Comparison of ENCODE assay signal across 8 cellular contexts in the genomic region with DNA sequence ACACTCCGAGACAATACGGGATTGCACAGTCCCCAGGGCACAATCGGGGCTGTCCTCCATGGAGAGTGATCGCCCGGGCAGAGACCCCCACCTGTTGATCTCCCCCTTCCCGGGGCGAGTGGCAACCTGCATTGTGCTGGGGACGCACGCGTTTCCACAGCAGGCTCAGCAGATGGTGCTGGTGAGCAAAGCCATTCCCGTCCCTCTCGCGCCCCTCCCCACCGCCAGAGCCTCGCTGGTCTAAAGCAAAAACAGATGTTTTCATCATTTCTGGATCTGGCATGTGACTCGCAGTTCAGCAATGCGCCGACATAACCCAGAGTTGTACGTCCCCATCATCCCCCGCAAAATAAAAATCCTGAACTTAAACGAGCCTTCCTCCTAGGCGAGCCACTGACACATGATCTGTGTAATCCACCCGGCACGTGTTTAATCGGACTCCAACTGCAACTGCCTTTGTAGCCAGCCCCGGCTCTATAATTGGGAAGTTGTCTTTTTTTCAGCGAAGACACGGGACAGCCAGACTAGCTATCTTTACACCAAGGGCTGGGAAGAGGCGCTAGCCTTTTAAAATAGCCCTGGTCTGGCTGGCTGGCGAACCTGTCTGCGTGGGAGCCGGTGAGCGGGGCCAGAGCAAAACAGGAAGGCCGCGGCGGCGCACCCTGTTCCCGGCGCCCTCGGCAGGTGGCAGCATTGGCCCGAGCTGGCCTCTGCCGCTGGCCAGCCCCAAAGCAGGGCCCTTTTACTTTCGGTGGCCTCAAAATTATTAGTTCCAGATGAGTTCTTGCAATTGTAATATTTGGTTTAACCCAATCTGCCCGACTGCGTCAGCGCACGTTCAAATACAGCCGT.
DNase-seq lines count a peak whose midpoint lies in the region; ATAC-seq, FAIRE-seq and TF ChIP-seq lines count a peak whose summit lies in the region.

No MANE protein-coding gene starts in this region.

- TF ChIP-seq POLR2A in GM12892 (IDR thresholded peaks at IDR 0.05; ENCODE audit: low read depth, low read length), result no peak

- no peaks in the 10 kb centered on the region for H3K36me3 ChIP-seq in hepatocyte (replicated peaks; ENCODE audit: insufficient read depth, low read depth)

- no peaks in the 10 kb centered on the region for H4K20me1 ChIP-seq in hepatocyte (ENCODE audit: insufficient read depth, poor library complexity, severe bottlenecking)

- peak overlapping the region; percentile 37 for H2AFZ ChIP-seq in hepatocyte

- peaks cover 27% of the 10 kb centered on the region for H3K4me1 ChIP-seq in hepatocyte (ENCODE audit: insufficient read depth)

- peak overlapping the region; percentile 72 for H3K4me2 ChIP-seq in hepatocyte

- H3K4me3 ChIP-seq in hepatocyte, result peak overlapping the region; percentile 13

- ATAC-seq in HG02840 (IDR thresholded peaks at IDR 0.05; ENCODE audit: low FRiP score, unreplicated experiment), result peak; percentile 71

- H3K9me3 ChIP-seq in hepatocyte (ENCODE audit: low read depth), result no peaks in the 10 kb centered on the region

- no peaks in the 10 kb centered on the region for H3K79me2 ChIP-seq in hepatocyte

- DNase-seq in GM12892 (ENCODE audit: insufficient read length), result peak; percentile 81
- DNase-seq in NCI-H1694 (lab: John Stamatoyannopoulos, UW), result peak; percentile 32
- DNase-seq in T1000 (lab: John Stamatoyannopoulos, UW), result peak; percentile 65
- DNase-seq in astrocyte of the hippocampus (ENCODE audit: low read depth, low spot score), result peak; percentile 96
- peak; percentile 93 for DNase-seq in hepatocyte (ENCODE audit: low spot score)
- peak; percentile 60 for DNase-seq in renal cortical epithelial cell (ENCODE audit: low read depth)
- DNase-seq in NK-92 treated with Interleukin-12 subunit alpha and Interleukin-12 subunit beta, amount 100 ng/mL, for 24 hours (lab: John Stamatoyannopoulos, UW), result no peak

- under 1% methylated on average over 48 of the region's 48 CpGs for WGBS in hepatocyte (ENCODE audit: low lambda C conversion rate, missing lambda C conversion rate)

- H3K27ac ChIP-seq in hepatocyte, result peak overlapping the region; percentile 93

- FAIRE-seq in GM12892 (lab: Jason Lieb, UNC), result peak; percentile 98

- no peaks in the 10 kb centered on the region for H3K9me2 ChIP-seq in hepatocyte (replicated peaks; ENCODE audit: insufficient read depth)

- H3K27me3 ChIP-seq in hepatocyte, result no peaks in the 10 kb centered on the region

- peak; percentile 99 for TF ChIP-seq CTCF in hepatocyte (IDR thresholded peaks at IDR 0.05; ENCODE audit: poor library complexity)
